15 cellular contexts compared by ENCODE assay signal in the genomic region with DNA sequence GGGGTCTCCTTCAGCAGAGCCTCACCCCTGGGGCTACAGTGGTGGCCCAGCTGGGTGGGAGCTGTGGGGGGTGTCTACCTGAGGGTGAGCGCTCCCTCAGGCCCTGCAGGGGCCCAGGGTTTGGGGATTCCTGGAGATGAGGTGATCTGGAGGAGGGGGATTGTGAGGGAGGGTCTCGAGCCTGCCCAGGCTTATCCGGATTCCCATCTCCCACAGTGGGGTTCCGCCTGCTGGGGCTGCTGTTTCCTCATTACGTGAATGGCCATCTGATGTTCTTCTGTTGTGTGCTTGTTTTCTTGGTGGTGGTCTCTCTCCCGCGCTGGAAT. TPM values are rescaled to one million over a fixed set of nuclear protein-coding genes. Genes with fewer than 3 reads are reported as not detected.
A peak's percentile ranks its signal among the peaks of the same experiment; 100 is the strongest.
DNase-seq lines count a peak whose midpoint lies in the region; ATAC-seq, FAIRE-seq and TF ChIP-seq lines count a peak whose summit lies in the region.
"Had no signal": no experiment of that assay in that cellular context is flagged by ENCODE, and none has a peak within 500 bp of the region (broad histone marks: within the 10 kb centered on the region; RNA-seq: fewer than 3 reads in every experiment).

No MANE protein-coding gene starts in this region.

- H3K4me3 ChIP-seq in iPS-15b (ENCODE audit: low read depth, low read length) (no peak overlapping the region), stomach (no peak overlapping the region), MG63 (no peak overlapping the region)

- intact Hi-C loops in stomach (cut with DNase I; ENCODE audit: low total_unique reads): no loop called here

- H3K27me3 ChIP-seq in iPS-15b (ENCODE audit: control insufficient read depth, insufficient read depth, low read length) (no peaks in the 10 kb centered on the region), stomach (no peaks in the 10 kb centered on the region), MG63 (no peaks in the 10 kb centered on the region)

- peak overlapping the region; percentile 49 for H3K9ac ChIP-seq in iPS-15b (ENCODE audit: low read depth, low read length)

- no peak for TF ChIP-seq EP300 in stomach (IDR thresholded peaks at IDR 0.05)

- H3K9me3 ChIP-seq in iPS-15b (ENCODE audit: control insufficient read depth, insufficient read depth, low read length): no peaks in the 10 kb centered on the region
- no peaks in the 10 kb centered on the region for H3K9me3 ChIP-seq in stomach
- H3K9me3 ChIP-seq in MG63: no peaks in the 10 kb centered on the region

- H3K4me1 Mint-ChIP-seq in activated T-cell treated with anti-CD3 and anti-CD28 coated beads, Interleukin-2, amount 50 U/mL, for 24 hours (ENCODE audit: low read depth): peaks cover 68% of the 10 kb centered on the region
- peaks cover 55% of the 10 kb centered on the region for H3K4me1 Mint-ChIP-seq in activated T-cell treated with anti-CD3 and anti-CD28 coated beads, Interleukin-2, amount 50 U/mL, for 72 hours (ENCODE audit: low read depth)
- H3K4me1 Mint-ChIP-seq in WTC11: peaks cover 60% of the 10 kb centered on the region

- peak overlapping the region; percentile 82 to 94 (median 87) for H3K27ac ChIP-seq in stomach

- no peak for DNase-seq in activated T-cell treated with anti-CD3 and anti-CD28 coated beads, Interleukin-2, amount 50 U/mL, for 24 hours
- no peak for DNase-seq in activated T-cell treated with anti-CD3 and anti-CD28 coated beads, Interleukin-2, amount 50 U/mL, for 72 hours
- DNase-seq in WTC11 (ENCODE audit: low spot score): no peak
- DNase-seq in stomach: no peak
- DNase-seq in NCI-H82 (lab: John Stamatoyannopoulos, UW): no peak
- DNase-seq in GM19239 (ENCODE audit: insufficient read length, low spot score): no peak
- no peak for DNase-seq in MG63
- DNase-seq: activated B cell treated with CpG ODN at 0.5 μM for 24 hours; activated T-cell treated with anti-CD3 and anti-CD28 coated beads, Interleukin-2, amount 50 U/mL, for 48 hours; HCEC 1CT; hippocampal formation; NCI-H1694 treated with DMSO at 0.1 percent for 48 hours had no signal

- POLR2A ChIA-PET in WTC11 (lab: Charles Lee): no interaction called here

- no peak for TF ChIP-seq POLR2A in stomach (IDR thresholded peaks at IDR 0.05)

- CTCF ChIA-PET in WTC11 (lab: Charles Lee): interaction anchor here (0.6 to 3.4 kb wide), 3 partner anchors 15 to 502 kb away, joined by 4 to 10 read pairs (median 9); no protein-coding TSS in a partner anchor

- H3K36me3 ChIP-seq in iPS-15b (ENCODE audit: control insufficient read depth, insufficient read depth, low read length) (peaks cover 6% of the 10 kb centered on the region), stomach (no peaks in the 10 kb centered on the region), MG63 (peaks cover 36% of the 10 kb centered on the region)

- H3K4me3 Mint-ChIP-seq in activated T-cell treated with anti-CD3 and anti-CD28 coated beads, Interleukin-2, amount 50 U/mL, for 24 hours: no peak overlapping the region
- H3K4me3 Mint-ChIP-seq in activated T-cell treated with anti-CD3 and anti-CD28 coated beads, Interleukin-2, amount 50 U/mL, for 72 hours: no peak overlapping the region
- H3K4me3 Mint-ChIP-seq in WTC11: peak overlapping the region; percentile 33
- H3K4me3 Mint-ChIP-seq: activated B cell treated with CpG ODN at 0.5 μM for 24 hours had no signal

- H3K9me3 Mint-ChIP-seq in activated T-cell treated with anti-CD3 and anti-CD28 coated beads, Interleukin-2, amount 50 U/mL, for 24 hours: no peaks in the 10 kb centered on the region
- no peaks in the 10 kb centered on the region for H3K9me3 Mint-ChIP-seq in activated T-cell treated with anti-CD3 and anti-CD28 coated beads, Interleukin-2, amount 50 U/mL, for 72 hours
- H3K9me3 Mint-ChIP-seq in WTC11: no peaks in the 10 kb centered on the region
- H3K9me3 Mint-ChIP-seq: activated B cell treated with CpG ODN at 0.5 μM for 24 hours had no signal

- ATAC-seq in activated T-cell treated with anti-CD3 and anti-CD28 coated beads, Interleukin-2, amount 50 U/mL, for 72 hours (replicated peaks in 1 of 2): no peak
- ATAC-seq in WTC11: no peak

- WGBS in stomach, 5 donors: 65 to 80% (median 73%) methylated on average over 7 of the region's 7 CpGs

- no peak for TF ChIP-seq CTCF in WTC11 (IDR thresholded peaks at IDR 0.05)
- TF ChIP-seq CTCF in stomach (IDR thresholded peaks at IDR 0.05): no peak

- H3K4me1 ChIP-seq in iPS-15b (ENCODE audit: control insufficient read depth, insufficient read depth, low read length) (peaks cover 28% of the 10 kb centered on the region), stomach (peaks cover 88 to 92% (median 90%) of the 10 kb centered on the region in 4 donors)

- no peaks in the 10 kb centered on the region for H3K27me3 Mint-ChIP-seq in activated T-cell treated with anti-CD3 and anti-CD28 coated beads, Interleukin-2, amount 50 U/mL, for 24 hours
- H3K27me3 Mint-ChIP-seq in activated T-cell treated with anti-CD3 and anti-CD28 coated beads, Interleukin-2, amount 50 U/mL, for 72 hours (ENCODE audit: low read depth): no peaks in the 10 kb centered on the region
- H3K27me3 Mint-ChIP-seq in WTC11 (ENCODE audit: low read depth): no peaks in the 10 kb centered on the region
- H3K27me3 Mint-ChIP-seq: activated B cell treated with CpG ODN at 0.5 μM for 24 hours had no signal

- H3K36me3 Mint-ChIP-seq in activated T-cell treated with anti-CD3 and anti-CD28 coated beads, Interleukin-2, amount 50 U/mL, for 24 hours (ENCODE audit: low read depth): peaks cover 45% of the 10 kb centered on the region
- peaks cover 0 to 2% of the 10 kb centered on the region in 2 donors for H3K36me3 Mint-ChIP-seq in activated T-cell treated with anti-CD3 and anti-CD28 coated beads, Interleukin-2, amount 50 U/mL, for 72 hours (ENCODE audit: insufficient read depth in 2 of 2)
- H3K36me3 Mint-ChIP-seq in WTC11: no peaks in the 10 kb centered on the region; the same call in 1 of the 2 replicates

- no peak for FAIRE-seq in GM19239 (lab: Jason Lieb, UNC)
- FAIRE-seq: GM12891 had no signal

- peak overlapping the region; percentile 55 for H3K27ac Mint-ChIP-seq in activated T-cell treated with anti-CD3 and anti-CD28 coated beads, Interleukin-2, amount 50 U/mL, for 24 hours
- no peak overlapping the region for H3K27ac Mint-ChIP-seq in activated T-cell treated with anti-CD3 and anti-CD28 coated beads, Interleukin-2, amount 50 U/mL, for 72 hours
- peak overlapping the region; percentile 92 for H3K27ac Mint-ChIP-seq in WTC11

TF ChIP-seq in WTC11, 78 proteins besides CTCF, POLR2A, EP300 and RAD21:
- TF ChIP-seq CREB1 (CRISPR knock-in tag; IDR thresholded peaks at IDR 0.05): no peak
- TF ChIP-seq, protein P1, sequence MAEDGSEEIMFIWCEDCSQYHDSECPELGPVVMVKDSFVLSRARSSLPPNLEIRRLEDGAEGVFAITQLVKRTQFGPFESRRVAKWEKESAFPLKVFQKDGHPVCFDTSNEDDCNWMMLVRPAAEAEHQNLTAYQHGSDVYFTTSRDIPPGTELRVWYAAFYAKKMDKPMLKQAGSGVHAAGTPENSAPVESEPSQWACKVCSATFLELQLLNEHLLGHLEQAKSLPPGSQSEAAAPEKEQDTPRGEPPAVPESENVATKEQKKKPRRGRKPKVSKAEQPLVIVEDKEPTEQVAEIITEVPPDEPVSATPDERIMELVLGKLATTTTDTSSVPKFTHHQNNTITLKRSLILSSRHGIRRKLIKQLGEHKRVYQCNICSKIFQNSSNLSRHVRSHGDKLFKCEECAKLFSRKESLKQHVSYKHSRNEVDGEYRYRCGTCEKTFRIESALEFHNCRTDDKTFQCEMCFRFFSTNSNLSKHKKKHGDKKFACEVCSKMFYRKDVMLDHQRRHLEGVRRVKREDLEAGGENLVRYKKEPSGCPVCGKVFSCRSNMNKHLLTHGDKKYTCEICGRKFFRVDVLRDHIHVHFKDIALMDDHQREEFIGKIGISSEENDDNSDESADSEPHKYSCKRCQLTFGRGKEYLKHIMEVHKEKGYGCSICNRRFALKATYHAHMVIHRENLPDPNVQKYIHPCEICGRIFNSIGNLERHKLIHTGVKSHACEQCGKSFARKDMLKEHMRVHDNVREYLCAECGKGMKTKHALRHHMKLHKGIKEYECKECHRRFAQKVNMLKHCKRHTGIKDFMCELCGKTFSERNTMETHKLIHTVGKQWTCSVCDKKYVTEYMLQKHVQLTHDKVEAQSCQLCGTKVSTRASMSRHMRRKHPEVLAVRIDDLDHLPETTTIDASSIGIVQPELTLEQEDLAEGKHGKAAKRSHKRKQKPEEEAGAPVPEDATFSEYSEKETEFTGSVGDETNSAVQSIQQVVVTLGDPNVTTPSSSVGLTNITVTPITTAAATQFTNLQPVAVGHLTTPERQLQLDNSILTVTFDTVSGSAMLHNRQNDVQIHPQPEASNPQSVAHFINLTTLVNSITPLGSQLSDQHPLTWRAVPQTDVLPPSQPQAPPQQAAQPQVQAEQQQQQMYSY (CRISPR knock-in tag; IDR thresholded peaks at IDR 0.05): no peak

RNA-seq across cellular contexts. Expression of a gene that starts 4.4 kb away (rescaled TPM):
- total RNA-seq in activated T-cell treated with anti-CD3 and anti-CD28 coated beads, Interleukin-2, amount 50 U/mL, for 72 hours: 10 to 100 TPM; 11.8 to 17.3 TPM
- total RNA-seq in WTC11 (2021) (34.5 to 35.9 TPM (median 35.4 TPM) in 3 replicates), stomach (100 to 1,000 TPM in 1 of 5 donors, 10 to 100 TPM in 4; 25.7 to 268 (median 55.4) TPM)
- 10 to 100 TPM; 32.4 to 95.8 (median 39.7) TPM for polyA plus RNA-seq in stomach
- 18.1 and 33.1 TPM in 2 replicates for total RNA-seq in MG63 (2014; rRNA removed; shearing (Covaris generic); ENCODE audit: low replicate concordance)

RNA-seq across cellular contexts. Expression of a gene that starts 18.4 kb away (rescaled TPM):
- total RNA-seq in activated T-cell treated with anti-CD3 and anti-CD28 coated beads, Interleukin-2, amount 50 U/mL, for 72 hours: 10 to 100 TPM; 26.4 to 28.1 TPM
- total RNA-seq in WTC11 (2021) (55.0 to 60.3 TPM (median 55.3 TPM) in 3 replicates), stomach (100 to 1,000 TPM in 1 of 5 donors, 10 to 100 TPM in 2, 1 to 10 TPM in 2; 1.8 to 107 (median 11.2) TPM)
- polyA plus RNA-seq in stomach: 10 to 100 TPM; 28.2 to 44.3 (median 36.0) TPM
- total RNA-seq in MG63 (2014; rRNA removed; shearing (Covaris generic); ENCODE audit: low replicate concordance): 28.2 and 73.6 TPM in 2 replicates

RNA-seq across cellular contexts. Expression of a gene that starts 21.1 kb away (rescaled TPM):
- 1 to 10 TPM; 5.1 to 5.2 TPM for total RNA-seq in activated T-cell treated with anti-CD3 and anti-CD28 coated beads, Interleukin-2, amount 50 U/mL, for 72 hours
- 13.4 to 14.8 TPM (median 13.8 TPM) in 3 replicates for total RNA-seq in WTC11 (2021)
- total RNA-seq in stomach: 10 to 100 TPM in 2 of 5 donors, 1 to 10 TPM in 1, under 1 TPM in 1, not detected in 1; 0.45 to 13.4 (median 7.4) TPM
- 1 to 10 TPM; 2.7 to 7.0 (median 5.0) TPM for polyA plus RNA-seq in stomach
- total RNA-seq in MG63 (2014; rRNA removed; shearing (Covaris generic); ENCODE audit: low replicate concordance): not detected in 2 replicates
- total RNA-seq: A172 had no signal

RNA-seq across cellular contexts. Expression of a gene that starts 58.6 kb away (rescaled TPM):
- total RNA-seq in activated T-cell treated with anti-CD3 and anti-CD28 coated beads, Interleukin-2, amount 50 U/mL, for 72 hours: 100 to 1,000 TPM; 110 to 138 TPM
- total RNA-seq in WTC11 (2021) (85.0 to 88.9 TPM (median 88.0 TPM) in 3 replicates), stomach (100 to 1,000 TPM in 3 of 5 donors, 10 to 100 TPM in 2; 27.0 to 491 (median 274) TPM)
- polyA plus RNA-seq in stomach: 100 to 1,000 TPM in 1 of 3 donors, 10 to 100 TPM in 2; 47.7 to 131 (median 86.6) TPM
- 22.7 and 25.1 TPM in 2 replicates for total RNA-seq in MG63 (2014; rRNA removed; shearing (Covaris generic); ENCODE audit: low replicate concordance)
